In genomic region chr2:64485961-64486360, GRCh38 we compare ENCODE assay signal across 13 cellular contexts. TPM values are rescaled to one million over a fixed set of nuclear protein-coding genes. Genes with fewer than 3 reads are reported as not detected.
DNase-seq lines count a peak whose midpoint lies in the region; ATAC-seq, FAIRE-seq and TF ChIP-seq lines count a peak whose summit lies in the region.
"Had no signal": no experiment of that assay in that cellular context is flagged by ENCODE, and none has a peak within 500 bp of the region (broad histone marks: within the 10 kb centered on the region; RNA-seq: fewer than 3 reads in every experiment).

No MANE protein-coding gene starts in this region.

- intact Hi-C loops in left cardiac atrium (cut with DNase I), result loop anchor here (10.0 kb wide), 2 partner anchors 431 to 441 kb away; no protein-coding TSS in a partner anchor
- intact Hi-C loops in uterus (cut with DNase I; ENCODE audit: low total_unique reads), result loop anchor here (5.0 to 10.0 kb wide), 2 partner anchors 154 to 431 kb away; no protein-coding TSS in a partner anchor

- H3K79me2 ChIP-seq in KMS-11 (ENCODE audit: insufficient read depth, low read depth), result no peaks in the 10 kb centered on the region

- no peak for TF ChIP-seq CTCF in KMS-11 (conservative IDR thresholded peaks at IDR 0.05; ENCODE audit: low read depth, low read length)
- TF ChIP-seq CTCF in RWPE1 (conservative IDR thresholded peaks at IDR 0.05; ENCODE audit: low read depth), result no peak
- TF ChIP-seq CTCF in uterus (IDR thresholded peaks at IDR 0.05), result no peak

- H3K4me1 ChIP-seq in KMS-11 (ENCODE audit: low read depth, poor library complexity, severe bottlenecking) (peaks cover 87% of the 10 kb centered on the region), uterus (no peaks in the 10 kb centered on the region)
- H3K4me1 ChIP-seq: colonic mucosa had no signal

- CTCF ChIA-PET in RWPE1 (lab: Yijun Ruan, JAX), result interaction anchor here (0.5 to 1.5 kb wide), 3 partner anchors 124 to 160 kb away, joined by 3 to 10 read pairs (median 3); no protein-coding TSS in a partner anchor

- H2AFZ ChIP-seq in KMS-11 (ENCODE audit: low read depth), result peak overlapping the region; percentile 19

- no peaks in the 10 kb centered on the region for H4K20me1 ChIP-seq in KMS-11 (ENCODE audit: insufficient read depth)

- peak; percentile 64 for DNase-seq in AG20443 (ENCODE audit: low spot score)
- DNase-seq in RWPE1 (ENCODE audit: low spot score), result peak; percentile 64
- DNase-seq in left cardiac atrium, result peak; percentile 40
- DNase-seq in frontal cortex (ENCODE audit: low spot score in 2 of 2), result no peak
- no peak for DNase-seq in uterus
- no peak for DNase-seq in NCI-H1436 (lab: John Stamatoyannopoulos, UW)
- DNase-seq: activated CD4-positive, alpha-beta memory T cell treated with anti-CD3 and anti-CD28 coated beads, Interleukin-2, amount 10 ng/mL, durations not matched to agents 7 days and 5 days; colonic mucosa; mesendoderm; T-helper 17 cell had no signal

- FAIRE-seq in frontal cortex (lab: Jason Lieb, UNC), result no peak
- FAIRE-seq: HTR-8/SVneo had no signal

- no peak for TF ChIP-seq POLR2A in uterus (IDR thresholded peaks at IDR 0.05)

- POLR2A ChIA-PET in RWPE1 (lab: Yijun Ruan, JAX; ENCODE audit: low non-redundant PET), result no interaction called here

- H3K36me3 ChIP-seq in KMS-11 (ENCODE audit: insufficient read depth) (no peaks in the 10 kb centered on the region), uterus (no peaks in the 10 kb centered on the region)
- H3K36me3 ChIP-seq: colonic mucosa had no signal

- peak overlapping the region; percentile 77 for H3K4me2 ChIP-seq in KMS-11

- ATAC-seq in left cardiac atrium (peak in 1 of 2 donors; percentile 53), GM18517 (IDR thresholded peaks at IDR 0.05; ENCODE audit: unreplicated experiment) (no peak)
- ATAC-seq: T-helper 17 cell had no signal

- H3K9ac ChIP-seq in KMS-11, result peak overlapping the region; percentile 16; the same call in 1 of the 2 replicates

- no peaks in the 10 kb centered on the region for H3K27me3 ChIP-seq in KMS-11 (ENCODE audit: insufficient read depth, low read depth)
- H3K27me3 ChIP-seq in uterus, result no peaks in the 10 kb centered on the region
- H3K27me3 ChIP-seq: colonic mucosa had no signal

- H3K27ac ChIP-seq in KMS-11 (peak overlapping the region; percentile 71), RWPE1 (peak overlapping the region; percentile 66), uterus (no peak overlapping the region)
- H3K27ac ChIP-seq: colonic mucosa had no signal

- H3K4me3 ChIP-seq in KMS-11 (IDR thresholded peaks at IDR 0.05; ENCODE audit: insufficient read depth, low read depth, low read length) (peak overlapping the region; percentile 55), uterus (no peak overlapping the region)
- H3K4me3 ChIP-seq: colonic mucosa had no signal

- no peaks in the 10 kb centered on the region for H3K9me3 ChIP-seq in uterus
- H3K9me3 ChIP-seq: colonic mucosa had no signal

RNA-seq across cellular contexts. Expression of gene LGALSL, which starts 32.0 kb away (rescaled TPM):
- 10 to 100 TPM; 13.1 to 18.0 TPM for total RNA-seq in left cardiac atrium
- 66.9 TPM for total RNA-seq in frontal cortex
- 10 to 100 TPM in 2 of 4 donors, 1 to 10 TPM in 2; 6.8 to 30.0 (median 15.5) TPM for total RNA-seq in uterus

RNA-seq across cellular contexts. Expression of gene AFTPH, which starts 38.2 kb away (rescaled TPM):
- total RNA-seq in left cardiac atrium (10 to 100 TPM; 12.1 to 12.8 TPM), frontal cortex (109 TPM), uterus (10 to 100 TPM; 24.1 to 62.4 (median 37.4) TPM)

Comparison
In these comparisons a context has a peak if more than half of its experiments do, and no peak if none do; other contexts are left out.
1. DNase-seq: peak in AG20443 (single experiment), RWPE1 (single experiment) and left cardiac atrium (single experiment); none in frontal cortex (0 of 2), uterus (0 of 2) and NCI-H1436 (single experiment).
2. H3K27ac ChIP-seq: peak in KMS-11 (single experiment) and RWPE1 (single experiment); none in uterus (0 of 2).